Comparison of ENCODE assay signal across 19 cellular contexts in genomic region chr14:104782823-104783170, GRCh38. TPM values are rescaled to one million over a fixed set of nuclear protein-coding genes. Genes with fewer than 3 reads are reported as not detected.
A peak's percentile ranks its signal among the peaks of the same experiment; 100 is the strongest.
DNase-seq lines count a peak whose midpoint lies in the region; ATAC-seq and TF ChIP-seq lines count a peak whose summit lies in the region.
"Had no signal": no experiment of that assay in that cellular context is flagged by ENCODE, and none has a peak within 500 bp of the region (broad histone marks: within the 10 kb centered on the region; RNA-seq: fewer than 3 reads in every experiment).

No MANE protein-coding gene starts in this region.

- peaks cover 89% of the 10 kb centered on the region for H3K36me3 Mint-ChIP-seq in dendritic cell treated with granulocyte-macrophage colony-stimulating factor and Interleukin-4, amounts not matched to agents 40 ng/mL and 50 ng/mL, for 4 days (ENCODE audit: low read depth)
- H3K36me3 Mint-ChIP-seq in glutamatergic neuron (ENCODE audit: unreplicated experiment) = no peaks in the 10 kb centered on the region
- H3K36me3 Mint-ChIP-seq in stimulated activated effector memory CD8-positive, alpha-beta T cell treated with anti-CD3 and anti-CD28 coated beads, Interleukin-12 subunit alpha, Interleukin-12 subunit beta, amount 100 ng/mL, for 72 hours = peaks cover 15% of the 10 kb centered on the region
- H3K36me3 Mint-ChIP-seq: CD4-positive, alpha-beta memory T cell had no signal

- no peak overlapping the region for H3K4me3 Mint-ChIP-seq in dendritic cell treated with granulocyte-macrophage colony-stimulating factor and Interleukin-4, amounts not matched to agents 40 ng/mL and 50 ng/mL, for 4 days
- no peak overlapping the region for H3K4me3 Mint-ChIP-seq in glutamatergic neuron (ENCODE audit: unreplicated experiment)
- H3K4me3 Mint-ChIP-seq in stimulated activated effector memory CD8-positive, alpha-beta T cell treated with anti-CD3 and anti-CD28 coated beads, Interleukin-12 subunit alpha, Interleukin-12 subunit beta, amount 100 ng/mL, for 72 hours = no peak overlapping the region
- H3K4me3 Mint-ChIP-seq: CD14-positive monocyte; CD4-positive, alpha-beta memory T cell had no signal

- H3K27ac Mint-ChIP-seq in dendritic cell treated with granulocyte-macrophage colony-stimulating factor and Interleukin-4, amounts not matched to agents 40 ng/mL and 50 ng/mL, for 4 days = peak overlapping the region; percentile 42
- peak overlapping the region; percentile 55 for H3K27ac Mint-ChIP-seq in glutamatergic neuron (ENCODE audit: unreplicated experiment)
- peak overlapping the region; percentile 58 for H3K27ac Mint-ChIP-seq in stimulated activated effector memory CD8-positive, alpha-beta T cell treated with anti-CD3 and anti-CD28 coated beads, Interleukin-12 subunit alpha, Interleukin-12 subunit beta, amount 100 ng/mL, for 72 hours
- H3K27ac Mint-ChIP-seq: CD4-positive, alpha-beta memory T cell had no signal

- DNase-seq in RWPE1 (ENCODE audit: low spot score) = no peak
- DNase-seq in glutamatergic neuron = peak; percentile 20
- DNase-seq in stimulated activated effector memory CD8-positive, alpha-beta T cell treated with anti-CD3 and anti-CD28 coated beads, Interleukin-12 subunit alpha, Interleukin-12 subunit beta, amount 100 ng/mL, for 72 hours (ENCODE audit: low spot score in 2 of 2) = no peak
- DNase-seq in putamen (ENCODE audit: low spot score) = no peak
- DNase-seq in GM13976 (ENCODE audit: low spot score) = no peak
- DNase-seq in NCI-H1092 treated with DMSO at 0.1 percent for 48 hours (lab: John Stamatoyannopoulos, UW) = no peak
- DNase-seq: ACHN; BE2C; CD4-positive, alpha-beta memory T cell; DMS53; DND-41; EL; GM23248; HCEC 1CT had no signal

- H3K9me3 Mint-ChIP-seq in dendritic cell treated with granulocyte-macrophage colony-stimulating factor and Interleukin-4, amounts not matched to agents 40 ng/mL and 50 ng/mL, for 4 days = no peaks in the 10 kb centered on the region
- peaks cover 3% of the 10 kb centered on the region for H3K9me3 Mint-ChIP-seq in glutamatergic neuron (ENCODE audit: unreplicated experiment)
- H3K9me3 Mint-ChIP-seq in stimulated activated effector memory CD8-positive, alpha-beta T cell treated with anti-CD3 and anti-CD28 coated beads, Interleukin-12 subunit alpha, Interleukin-12 subunit beta, amount 100 ng/mL, for 72 hours = no peaks in the 10 kb centered on the region
- H3K9me3 Mint-ChIP-seq: CD14-positive monocyte; CD4-positive, alpha-beta memory T cell had no signal

- POLR2A ChIA-PET in RWPE1 (lab: Yijun Ruan, JAX; ENCODE audit: low non-redundant PET) = no interaction called here

- in situ Hi-C loops in GM13976 (cut with MboI; ENCODE audit: low sequenced_read_pairs, unreplicated experiment) = no loop called here

- TF ChIP-seq CTCF in RWPE1 (conservative IDR thresholded peaks at IDR 0.05; ENCODE audit: low read depth) (no peak), glutamatergic neuron (IDR thresholded peaks at IDR 0.05; ENCODE audit: partially characterized antibody, unreplicated experiment) (no peak), GM13976 (IDR thresholded peaks at IDR 0.05; ENCODE audit: borderline replicate concordance, control extremely low read depth, extremely low read depth, insufficient read depth, missing control alignments) (no peak)

- H3K27me3 Mint-ChIP-seq in dendritic cell treated with granulocyte-macrophage colony-stimulating factor and Interleukin-4, amounts not matched to agents 40 ng/mL and 50 ng/mL, for 4 days = no peaks in the 10 kb centered on the region
- H3K27me3 Mint-ChIP-seq in glutamatergic neuron (ENCODE audit: unreplicated experiment) = no peaks in the 10 kb centered on the region
- H3K27me3 Mint-ChIP-seq: CD4-positive, alpha-beta memory T cell had no signal

- H3K4me1 Mint-ChIP-seq in dendritic cell treated with granulocyte-macrophage colony-stimulating factor and Interleukin-4, amounts not matched to agents 40 ng/mL and 50 ng/mL, for 4 days (ENCODE audit: low read depth) = peaks cover 59% of the 10 kb centered on the region
- H3K4me1 Mint-ChIP-seq in glutamatergic neuron (ENCODE audit: low read depth, unreplicated experiment) = peaks cover 6% of the 10 kb centered on the region
- peaks cover 13% of the 10 kb centered on the region for H3K4me1 Mint-ChIP-seq in stimulated activated effector memory CD8-positive, alpha-beta T cell treated with anti-CD3 and anti-CD28 coated beads, Interleukin-12 subunit alpha, Interleukin-12 subunit beta, amount 100 ng/mL, for 72 hours

- ATAC-seq in stimulated activated effector memory CD8-positive, alpha-beta T cell treated with anti-CD3 and anti-CD28 coated beads, Interleukin-12 subunit alpha, Interleukin-12 subunit beta, amount 100 ng/mL, for 72 hours = no peak
- ATAC-seq in GM21529 (IDR thresholded peaks at IDR 0.05; ENCODE audit: unreplicated experiment) = no peak
- ATAC-seq: GM12878 had no signal

- H3K27ac ChIP-seq in RWPE1 = peak overlapping the region; percentile 39
- H3K27ac ChIP-seq: GM23248, HL-60 had no signal

- CTCF ChIA-PET in RWPE1 (lab: Yijun Ruan, JAX) = no interaction called here

- intact Hi-C loops in dendritic cell treated with granulocyte-macrophage colony-stimulating factor and Interleukin-4, amounts not matched to agents 40 ng/mL and 50 ng/mL, for 4 days (cut with micrococcal nuclease) = no loop called here

RNA-seq across cellular contexts. Expression of gene AKT1, which starts 12.8 kb away (rescaled TPM):
- 300 TPM for total RNA-seq in glutamatergic neuron (ENCODE audit: unreplicated experiment)

RNA-seq across cellular contexts. Expression of gene ZBTB42, which starts 18.1 kb away (rescaled TPM):
- 6.0 TPM for total RNA-seq in glutamatergic neuron (ENCODE audit: unreplicated experiment)

RNA-seq across cellular contexts. Expression of gene SIVA1, which starts 29.9 kb away (rescaled TPM):
- total RNA-seq in glutamatergic neuron (ENCODE audit: unreplicated experiment) = 30.5 TPM

RNA-seq across cellular contexts. Expression of gene ADSS1, which starts 58.8 kb away (rescaled TPM):
- 45.1 TPM for total RNA-seq in glutamatergic neuron (ENCODE audit: unreplicated experiment)
